Comparison of ENCODE assay signal across 1 cellular context in genomic region chr1:230145505-230145899, GRCh38.
TF ChIP-seq lines count a peak whose summit lies in the region.

No MANE protein-coding gene starts in this region.

TF ChIP-seq in HEK293, 187 proteins besides CTCF, POLR2A, EP300 and RAD21 (continued from another document):
- TF ChIP-seq ZNF37A (tag by site-specific recombination; IDR thresholded peaks at IDR 0.05) (peak; percentile 89), HIC1 (tag by site-specific recombination; IDR thresholded peaks at IDR 0.05) (peak; percentile 79), ZBTB6 (tag by site-specific recombination; IDR thresholded peaks at IDR 0.05) (no peak), ZNF155 (tag by site-specific recombination; IDR thresholded peaks at IDR 0.05) (no peak), PATZ1 (tag by site-specific recombination; IDR thresholded peaks at IDR 0.05) (peak; percentile 89), PRDM1 (tag by site-specific recombination; IDR thresholded peaks at IDR 0.05) (no peak), ZNF391 (tag by site-specific recombination; IDR thresholded peaks at IDR 0.05; ENCODE audit: borderline replicate concordance, low read depth) (no peak), ZNF169 (tag by site-specific recombination; IDR thresholded peaks at IDR 0.05) (no peak), ZNF621 (tag by site-specific recombination; IDR thresholded peaks at IDR 0.05) (no peak), ZNF341 (tag by site-specific recombination; IDR thresholded peaks at IDR 0.05; ENCODE audit: low read depth) (no peak), ZNF175 (tag by site-specific recombination; IDR thresholded peaks at IDR 0.05) (no peak), SP2 (tag by site-specific recombination; IDR thresholded peaks at IDR 0.05) (no peak), ZNF221 (tag by site-specific recombination; IDR thresholded peaks at IDR 0.05; ENCODE audit: borderline replicate concordance) (peak; percentile 66; the same call in 1 of the 2 replicates), YY2 (tag by site-specific recombination; IDR thresholded peaks at IDR 0.05) (no peak), BCL11B (tag by site-specific recombination; IDR thresholded peaks at IDR 0.05; ENCODE audit: low read depth) (no peak), ZSCAN23 (tag by site-specific recombination; IDR thresholded peaks at IDR 0.05) (no peak), HOXC10 (CRISPR knock-in tag; IDR thresholded peaks at IDR 0.05) (no peak), ZNF146 (tag by site-specific recombination; IDR thresholded peaks at IDR 0.05) (no peak), YY1 (tag by site-specific recombination; IDR thresholded peaks at IDR 0.05) (0 out of 2 replicates have a peak, but pooled peaks have one; percentile 26), SCRT2 (tag by site-specific recombination; IDR thresholded peaks at IDR 0.05) (no peak), ZNF513 (tag by site-specific recombination; IDR thresholded peaks at IDR 0.05) (no peak), ZBTB10 (tag by site-specific recombination; IDR thresholded peaks at IDR 0.05) (no peak), ZBTB21 (tag by site-specific recombination; IDR thresholded peaks at IDR 0.05) (peak; percentile 86), ZNF645 (tag by site-specific recombination; IDR thresholded peaks at IDR 0.05) (no peak), ZNF692 (tag by site-specific recombination; IDR thresholded peaks at IDR 0.05) (peak; percentile 36), ZFP69B (tag by site-specific recombination; IDR thresholded peaks at IDR 0.05) (no peak), MEIS1 (CRISPR knock-in tag; IDR thresholded peaks at IDR 0.05; ENCODE audit: borderline replicate concordance) (no peak), SETDB1 (IDR thresholded peaks at IDR 0.05; ENCODE audit: insufficient read length, low read length) (no peak), KLF10 (tag by site-specific recombination; IDR thresholded peaks at IDR 0.05) (peak; percentile 88)
- TF ChIP-seq, protein P1, sequence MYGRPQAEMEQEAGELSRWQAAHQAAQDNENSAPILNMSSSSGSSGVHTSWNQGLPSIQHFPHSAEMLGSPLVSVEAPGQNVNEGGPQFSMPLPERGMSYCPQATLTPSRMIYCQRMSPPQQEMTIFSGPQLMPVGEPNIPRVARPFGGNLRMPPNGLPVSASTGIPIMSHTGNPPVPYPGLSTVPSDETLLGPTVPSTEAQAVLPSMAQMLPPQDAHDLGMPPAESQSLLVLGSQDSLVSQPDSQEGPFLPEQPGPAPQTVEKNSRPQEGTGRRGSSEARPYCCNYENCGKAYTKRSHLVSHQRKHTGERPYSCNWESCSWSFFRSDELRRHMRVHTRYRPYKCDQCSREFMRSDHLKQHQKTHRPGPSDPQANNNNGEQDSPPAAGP (tag by site-specific recombination; IDR thresholded peaks at IDR 0.05), result 0 out of 2 replicates have a peak, but pooled peaks have one; percentile 43
- TF ChIP-seq, protein P2, sequence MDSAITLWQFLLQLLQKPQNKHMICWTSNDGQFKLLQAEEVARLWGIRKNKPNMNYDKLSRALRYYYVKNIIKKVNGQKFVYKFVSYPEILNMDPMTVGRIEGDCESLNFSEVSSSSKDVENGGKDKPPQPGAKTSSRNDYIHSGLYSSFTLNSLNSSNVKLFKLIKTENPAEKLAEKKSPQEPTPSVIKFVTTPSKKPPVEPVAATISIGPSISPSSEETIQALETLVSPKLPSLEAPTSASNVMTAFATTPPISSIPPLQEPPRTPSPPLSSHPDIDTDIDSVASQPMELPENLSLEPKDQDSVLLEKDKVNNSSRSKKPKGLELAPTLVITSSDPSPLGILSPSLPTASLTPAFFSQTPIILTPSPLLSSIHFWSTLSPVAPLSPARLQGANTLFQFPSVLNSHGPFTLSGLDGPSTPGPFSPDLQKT (IDR thresholded peaks at IDR 0.05; ENCODE audit: borderline replicate concordance, low read depth, low read length), result no peak
- TF ChIP-seq, protein P3, sequence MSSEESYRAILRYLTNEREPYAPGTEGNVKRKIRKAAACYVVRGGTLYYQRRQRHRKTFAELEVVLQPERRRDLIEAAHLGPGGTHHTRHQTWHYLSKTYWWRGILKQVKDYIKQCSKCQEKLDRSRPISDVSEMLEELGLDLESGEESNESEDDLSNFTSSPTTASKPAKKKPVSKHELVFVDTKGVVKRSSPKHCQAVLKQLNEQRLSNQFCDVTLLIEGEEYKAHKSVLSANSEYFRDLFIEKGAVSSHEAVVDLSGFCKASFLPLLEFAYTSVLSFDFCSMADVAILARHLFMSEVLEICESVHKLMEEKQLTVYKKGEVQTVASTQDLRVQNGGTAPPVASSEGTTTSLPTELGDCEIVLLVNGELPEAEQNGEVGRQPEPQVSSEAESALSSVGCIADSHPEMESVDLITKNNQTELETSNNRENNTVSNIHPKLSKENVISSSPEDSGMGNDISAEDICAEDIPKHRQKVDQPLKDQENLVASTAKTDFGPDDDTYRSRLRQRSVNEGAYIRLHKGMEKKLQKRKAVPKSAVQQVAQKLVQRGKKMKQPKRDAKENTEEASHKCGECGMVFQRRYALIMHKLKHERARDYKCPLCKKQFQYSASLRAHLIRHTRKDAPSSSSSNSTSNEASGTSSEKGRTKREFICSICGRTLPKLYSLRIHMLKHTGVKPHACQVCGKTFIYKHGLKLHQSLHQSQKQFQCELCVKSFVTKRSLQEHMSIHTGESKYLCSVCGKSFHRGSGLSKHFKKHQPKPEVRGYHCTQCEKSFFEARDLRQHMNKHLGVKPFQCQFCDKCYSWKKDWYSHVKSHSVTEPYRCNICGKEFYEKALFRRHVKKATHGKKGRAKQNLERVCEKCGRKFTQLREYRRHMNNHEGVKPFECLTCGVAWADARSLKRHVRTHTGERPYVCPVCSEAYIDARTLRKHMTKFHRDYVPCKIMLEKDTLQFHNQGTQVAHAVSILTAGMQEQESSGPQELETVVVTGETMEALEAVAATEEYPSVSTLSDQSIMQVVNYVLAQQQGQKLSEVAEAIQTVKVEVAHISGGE (tag by site-specific recombination; conservative IDR thresholded peaks at IDR 0.05; ENCODE audit: low read depth), result no peak
- TF ChIP-seq, protein P4, sequence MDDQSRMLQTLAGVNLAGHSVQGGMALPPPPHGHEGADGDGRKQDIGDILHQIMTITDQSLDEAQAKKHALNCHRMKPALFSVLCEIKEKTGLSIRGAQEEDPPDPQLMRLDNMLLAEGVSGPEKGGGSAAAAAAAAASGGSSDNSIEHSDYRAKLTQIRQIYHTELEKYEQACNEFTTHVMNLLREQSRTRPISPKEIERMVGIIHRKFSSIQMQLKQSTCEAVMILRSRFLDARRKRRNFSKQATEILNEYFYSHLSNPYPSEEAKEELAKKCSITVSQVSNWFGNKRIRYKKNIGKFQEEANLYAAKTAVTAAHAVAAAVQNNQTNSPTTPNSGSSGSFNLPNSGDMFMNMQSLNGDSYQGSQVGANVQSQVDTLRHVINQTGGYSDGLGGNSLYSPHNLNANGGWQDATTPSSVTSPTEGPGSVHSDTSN (CRISPR knock-in tag; IDR thresholded peaks at IDR 0.05), result no peak
